ENCODE assay signal across 8 cellular contexts in genomic region chr5:177311723-177312648, GRCh38. TPM values are rescaled to one million over a fixed set of nuclear protein-coding genes. Genes with fewer than 3 reads are reported as not detected.
DNase-seq lines count a peak whose midpoint lies in the region; ATAC-seq and TF ChIP-seq lines count a peak whose summit lies in the region.

A gene with protein sequence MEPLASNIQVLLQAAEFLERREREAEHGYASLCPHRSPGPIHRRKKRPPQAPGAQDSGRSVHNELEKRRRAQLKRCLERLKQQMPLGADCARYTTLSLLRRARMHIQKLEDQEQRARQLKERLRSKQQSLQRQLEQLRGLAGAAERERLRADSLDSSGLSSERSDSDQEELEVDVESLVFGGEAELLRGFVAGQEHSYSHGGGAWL (minus strand): TSS chr5:177311898. CDS start chr5:177311830, 68 bp downstream.

- no peaks in the 10 kb centered on the region for H3K27me3 ChIP-seq in muscle layer of colon (ENCODE audit: control insufficient read depth in 1 of 2, insufficient read depth in 2 of 2, low read length in 2 of 2)

- DNase-seq in DMS53 treated with DMSO at 0.1 percent for 48 hours (lab: John Stamatoyannopoulos, UW; ENCODE audit: unreplicated experiment) (peak; percentile 94), OCI-M2 (lab: John Stamatoyannopoulos, UW; ENCODE audit: unreplicated experiment) (peak; percentile 81), activated T-cell treated with anti-CD3 and anti-CD28 coated beads for 24 hours (ENCODE audit: low read depth) (peak; percentile 94), erythroblast (lab: John Stamatoyannopoulos, UW) (peak; percentile 99)
- peak; percentile 96 for DNase-seq in Jurkat, Clone E6-1 (ENCODE audit: low read depth, low spot score)
- DNase-seq in stimulated activated CD8-positive, alpha-beta memory T cell treated with anti-CD3 and anti-CD28 coated beads, Interleukin-4, amount 100 ng/mL, for 48 hours: peak; percentile 99

- no peak within 1 kb of the TSS for H3K9ac ChIP-seq in muscle layer of colon (ENCODE audit: low read length)

- H3K4me3 ChIP-seq in Jurkat, Clone E6-1 (ENCODE audit: low read length): peak within 1 kb of the TSS; percentile 87
- peak within 1 kb of the TSS; percentile 29 to 68 for H3K4me3 ChIP-seq in muscle layer of colon (ENCODE audit: low read depth in 1 of 2, low read length in 2 of 2)

- no peaks in the 10 kb centered on the region for H3K9me3 ChIP-seq in muscle layer of colon (ENCODE audit: low read length)

- TF ChIP-seq POLR2A in erythroblast (IDR thresholded peaks at IDR 0.05; ENCODE audit: low read length): peak; percentile 25

- H3K4me1 ChIP-seq in muscle layer of colon (ENCODE audit: insufficient read depth, low read length): peaks cover 12% of the 10 kb centered on the region

- no peak within 1 kb of the TSS for H3K27ac ChIP-seq in muscle layer of colon (ENCODE audit: low read depth, low read length)

- peak; percentile 76 for ATAC-seq in GM21717 (IDR thresholded peaks at IDR 0.05; ENCODE audit: unreplicated experiment)

- no peaks in the 10 kb centered on the region for H3K36me3 ChIP-seq in muscle layer of colon (ENCODE audit: insufficient read depth, low read length)

RNA-seq across cellular contexts. Expression of the gene that starts here (rescaled TPM):
- polyA plus RNA-seq in Jurkat, Clone E6-1 (2012; ENCODE audit: insufficient read depth, insufficient read length): 86.6 TPM
